8 cellular contexts compared by ENCODE assay signal in the genomic region with DNA sequence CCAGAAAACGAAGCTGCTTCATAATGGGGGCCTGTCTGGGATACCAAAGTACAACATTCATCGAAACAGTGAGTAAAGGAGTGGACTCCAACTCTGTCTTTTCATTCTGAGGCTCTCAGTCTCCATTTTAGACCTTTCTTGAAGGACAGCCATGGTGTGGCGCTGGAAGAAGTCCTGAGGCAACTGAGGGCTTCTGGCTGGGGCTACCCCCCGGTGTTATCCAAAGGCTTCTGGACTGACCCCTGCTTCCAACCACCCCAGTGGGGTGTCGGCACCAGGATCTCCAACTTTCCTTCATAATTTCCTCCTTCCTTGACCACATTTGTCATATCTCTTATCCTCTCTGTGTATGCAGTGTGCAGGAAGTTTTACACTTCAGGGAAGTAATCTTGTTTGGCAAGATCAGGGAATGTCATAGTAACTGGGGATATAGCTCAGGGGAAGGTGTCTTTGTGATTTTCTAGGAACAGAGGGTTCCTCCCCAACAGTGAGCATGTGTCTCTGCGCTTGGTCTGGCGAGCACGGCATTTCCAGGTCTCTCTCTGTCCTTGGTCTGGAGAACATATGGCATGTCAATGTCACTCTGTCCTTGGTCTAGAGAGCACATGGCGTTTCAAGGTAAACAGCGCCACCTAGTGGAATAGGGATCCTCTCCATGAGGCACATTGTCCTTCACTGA. TPM values are rescaled to one million over a fixed set of nuclear protein-coding genes. Genes with fewer than 3 reads are reported as not detected.
DNase-seq lines count a peak whose midpoint lies in the region; ATAC-seq and TF ChIP-seq lines count a peak whose summit lies in the region.

No MANE protein-coding gene starts in this region.

- H3K36me3 Mint-ChIP-seq in activated naive CD8-positive, alpha-beta T cell: no peaks in the 10 kb centered on the region

- no peaks in the 10 kb centered on the region for H3K4me1 ChIP-seq in left ventricle myocardium inferior

- no peak for ATAC-seq in HG02852 (IDR thresholded peaks at IDR 0.05; ENCODE audit: unreplicated experiment)
- no peak for ATAC-seq in GM18498 (IDR thresholded peaks at IDR 0.05; ENCODE audit: unreplicated experiment)

- H3K27ac Mint-ChIP-seq in activated naive CD8-positive, alpha-beta T cell: peak overlapping the region; percentile 54

- no peaks in the 10 kb centered on the region for H3K9me3 Mint-ChIP-seq in activated naive CD8-positive, alpha-beta T cell (ENCODE audit: low read depth)

- H3K4me3 ChIP-seq in left ventricle myocardium inferior: no peak overlapping the region

- H3K4me3 Mint-ChIP-seq in activated naive CD8-positive, alpha-beta T cell: no peak overlapping the region

- DNase-seq in GDM1 (lab: John Stamatoyannopoulos, UW) (peak; percentile 59), NAMALWA (ENCODE audit: low spot score) (peak; percentile 92), SW480 (ENCODE audit: low spot score) (peak; percentile 56), left ventricle myocardium inferior (peak; percentile 20)
- peak; percentile 43 to 52 for DNase-seq in stimulated activated CD4-positive, alpha-beta T cell treated with anti-CD3 and anti-CD28 coated beads, Interleukin-12 subunit alpha, Interleukin-12 subunit beta, amount 100 ng/mL, for 24 hours (ENCODE audit: low read depth in 2 of 2)

- peaks cover 2% of the 10 kb centered on the region for H3K4me1 Mint-ChIP-seq in activated naive CD8-positive, alpha-beta T cell (ENCODE audit: low read depth)

- peaks cover 15% of the 10 kb centered on the region for H3K9me3 ChIP-seq in left ventricle myocardium inferior (replicated peaks)

- H3K36me3 ChIP-seq in left ventricle myocardium inferior: no peaks in the 10 kb centered on the region

- no peak overlapping the region for H3K27ac ChIP-seq in left ventricle myocardium inferior (replicated peaks)

- H3K27me3 Mint-ChIP-seq in activated naive CD8-positive, alpha-beta T cell: peaks cover 3% of the 10 kb centered on the region

- intact Hi-C loops in left ventricle myocardium inferior (cut with micrococcal nuclease): no loop called here

- peak; percentile 81 for TF ChIP-seq CTCF in left ventricle myocardium inferior (IDR thresholded peaks at IDR 0.05; ENCODE audit: borderline replicate concordance)

- no peaks in the 10 kb centered on the region for H3K27me3 ChIP-seq in left ventricle myocardium inferior (ENCODE audit: low read depth)

RNA-seq across cellular contexts. Expression of gene BSDC1, which starts 19.4 kb away (rescaled TPM):
- 44.9 TPM for total RNA-seq in left ventricle myocardium inferior

RNA-seq across cellular contexts. Expression of gene ZBTB8B, which starts 51.2 kb away (rescaled TPM):
- total RNA-seq in left ventricle myocardium inferior: 0.03 TPM

RNA-seq across cellular contexts. Expression of gene TSSK3, which starts 51.3 kb away (rescaled TPM):
- 2.1 TPM for total RNA-seq in left ventricle myocardium inferior

RNA-seq across cellular contexts. Expression of gene FAM229A, which starts 51.4 kb away (rescaled TPM):
- total RNA-seq in left ventricle myocardium inferior: 2.1 TPM

Comparison
In these comparisons a context has a peak if more than half of its experiments do, and no peak if none do; other contexts are left out.
1. DNase-seq: peak in every context shown above with its lines; median percentile 92 in NAMALWA; 59 in GDM1; 56 in SW480; 48 in stimulated activated CD4-positive, alpha-beta T cell treated with anti-CD3 and anti-CD28 coated beads, Interleukin-12 subunit alpha, Interleukin-12 subunit beta, amount 100 ng/mL, for 24 hours; 20 in left ventricle myocardium inferior.